In genomic region chr18:45103319-45104070, GRCh38 we compare ENCODE assay signal across 12 cellular contexts.
DNase-seq lines count a peak whose midpoint lies in the region; ATAC-seq and TF ChIP-seq lines count a peak whose summit lies in the region.
"Had no signal": no experiment of that assay in that cellular context is flagged by ENCODE, and none has a peak within 500 bp of the region (broad histone marks: within the 10 kb centered on the region; RNA-seq: fewer than 3 reads in every experiment).

No MANE protein-coding gene starts in this region.

- no peak overlapping the region for H3K27ac Mint-ChIP-seq in memory B cell
- H3K27ac Mint-ChIP-seq: activated naive CD8-positive, alpha-beta T cell; T-helper 1 cell treated with Interleukin-12 subunit alpha and Interleukin-12 subunit beta and Interleukin-4 antibody, amounts not matched to agents 30 μg/mL and 1 μg/mL, for 36 hours had no signal

- DNase-seq in memory B cell (ENCODE audit: low spot score in 2 of 2) (peak; percentile 44 to 46), right atrium auricular region (ENCODE audit: low spot score) (no peak), tibial artery (no peak), AG20443 (ENCODE audit: low spot score) (no peak), hepatic stellate cell (ENCODE audit: low spot score) (no peak)

- H3K36me3 Mint-ChIP-seq in memory B cell = no peaks in the 10 kb centered on the region
- H3K36me3 Mint-ChIP-seq: activated naive CD8-positive, alpha-beta T cell had no signal

- H3K4me3 ChIP-seq in right atrium auricular region (no peak overlapping the region), tibial artery (no peak overlapping the region)
- H3K4me3 ChIP-seq: K562 had no signal

- ATAC-seq in GM18907 (IDR thresholded peaks at IDR 0.05; ENCODE audit: unreplicated experiment) = peak; percentile 52
- peak; percentile 36 for ATAC-seq in HG02588 (IDR thresholded peaks at IDR 0.05; ENCODE audit: unreplicated experiment)
- ATAC-seq in HG03565 (IDR thresholded peaks at IDR 0.05; ENCODE audit: unreplicated experiment) = peak; percentile 21
- ATAC-seq in memory B cell (ENCODE audit: low read depth) = peak; percentile 66
- ATAC-seq: K562, left colon had no signal

- intact Hi-C loops in tibial artery (cut with DNase I; ENCODE audit: low total_unique reads) = no loop called here

- H3K27me3 ChIP-seq in right atrium auricular region (no peaks in the 10 kb centered on the region), tibial artery (no peaks in the 10 kb centered on the region)

- H3K4me1 ChIP-seq in right atrium auricular region = no peaks in the 10 kb centered on the region
- H3K4me1 ChIP-seq in tibial artery = peaks cover 0 to 8% (median 0%) of the 10 kb centered on the region in 4 donors

- H3K36me3 ChIP-seq in right atrium auricular region (no peaks in the 10 kb centered on the region), tibial artery (no peaks in the 10 kb centered on the region)

- TF ChIP-seq CTCF in right atrium auricular region (IDR thresholded peaks at IDR 0.05) (no peak), tibial artery (IDR thresholded peaks at IDR 0.05) (no peak)

- no peak overlapping the region for H3K27ac ChIP-seq in right atrium auricular region
- no peak overlapping the region for H3K27ac ChIP-seq in tibial artery

- peak overlapping the region; percentile 44 for H3K4me3 Mint-ChIP-seq in memory B cell
- H3K4me3 Mint-ChIP-seq: activated naive CD8-positive, alpha-beta T cell; T-helper 1 cell treated with Interleukin-12 subunit alpha and Interleukin-12 subunit beta and Interleukin-4 antibody, amounts not matched to agents 30 μg/mL and 1 μg/mL, for 36 hours had no signal

- H3K4me1 Mint-ChIP-seq in memory B cell = peaks cover 49% of the 10 kb centered on the region

- H3K9me3 ChIP-seq in right atrium auricular region (no peaks in the 10 kb centered on the region), tibial artery (no peaks in the 10 kb centered on the region)

- no peaks in the 10 kb centered on the region for H3K27me3 Mint-ChIP-seq in memory B cell

- H3K9me3 Mint-ChIP-seq in memory B cell = no peaks in the 10 kb centered on the region
- H3K9me3 Mint-ChIP-seq: T-helper 1 cell treated with Interleukin-12 subunit alpha and Interleukin-12 subunit beta and Interleukin-4 antibody, amounts not matched to agents 30 μg/mL and 1 μg/mL, for 36 hours had no signal

Comparison
In these comparisons a context has a peak if more than half of its experiments do, and no peak if none do; other contexts are left out.
1. DNase-seq: peak in memory B cell (2 of 2); none in right atrium auricular region (single experiment), tibial artery (0 of 2), AG20443 (single experiment) and hepatic stellate cell (single experiment).
2. Peak in every context shown above with its lines, with median percentiles within 50 percentile points of each other: ATAC-seq.